Comparison of ENCODE assay signal across 1 cellular context in genomic region chr10:100373298-100374136, GRCh38.
TF ChIP-seq lines count a peak whose summit lies in the region.

No MANE protein-coding gene starts in this region.

TF ChIP-seq in HepG2, 621 proteins besides CTCF, POLR2A, EP300 and RAD21 (continued from another document and continues in another):
- TF ChIP-seq, protein P1, sequence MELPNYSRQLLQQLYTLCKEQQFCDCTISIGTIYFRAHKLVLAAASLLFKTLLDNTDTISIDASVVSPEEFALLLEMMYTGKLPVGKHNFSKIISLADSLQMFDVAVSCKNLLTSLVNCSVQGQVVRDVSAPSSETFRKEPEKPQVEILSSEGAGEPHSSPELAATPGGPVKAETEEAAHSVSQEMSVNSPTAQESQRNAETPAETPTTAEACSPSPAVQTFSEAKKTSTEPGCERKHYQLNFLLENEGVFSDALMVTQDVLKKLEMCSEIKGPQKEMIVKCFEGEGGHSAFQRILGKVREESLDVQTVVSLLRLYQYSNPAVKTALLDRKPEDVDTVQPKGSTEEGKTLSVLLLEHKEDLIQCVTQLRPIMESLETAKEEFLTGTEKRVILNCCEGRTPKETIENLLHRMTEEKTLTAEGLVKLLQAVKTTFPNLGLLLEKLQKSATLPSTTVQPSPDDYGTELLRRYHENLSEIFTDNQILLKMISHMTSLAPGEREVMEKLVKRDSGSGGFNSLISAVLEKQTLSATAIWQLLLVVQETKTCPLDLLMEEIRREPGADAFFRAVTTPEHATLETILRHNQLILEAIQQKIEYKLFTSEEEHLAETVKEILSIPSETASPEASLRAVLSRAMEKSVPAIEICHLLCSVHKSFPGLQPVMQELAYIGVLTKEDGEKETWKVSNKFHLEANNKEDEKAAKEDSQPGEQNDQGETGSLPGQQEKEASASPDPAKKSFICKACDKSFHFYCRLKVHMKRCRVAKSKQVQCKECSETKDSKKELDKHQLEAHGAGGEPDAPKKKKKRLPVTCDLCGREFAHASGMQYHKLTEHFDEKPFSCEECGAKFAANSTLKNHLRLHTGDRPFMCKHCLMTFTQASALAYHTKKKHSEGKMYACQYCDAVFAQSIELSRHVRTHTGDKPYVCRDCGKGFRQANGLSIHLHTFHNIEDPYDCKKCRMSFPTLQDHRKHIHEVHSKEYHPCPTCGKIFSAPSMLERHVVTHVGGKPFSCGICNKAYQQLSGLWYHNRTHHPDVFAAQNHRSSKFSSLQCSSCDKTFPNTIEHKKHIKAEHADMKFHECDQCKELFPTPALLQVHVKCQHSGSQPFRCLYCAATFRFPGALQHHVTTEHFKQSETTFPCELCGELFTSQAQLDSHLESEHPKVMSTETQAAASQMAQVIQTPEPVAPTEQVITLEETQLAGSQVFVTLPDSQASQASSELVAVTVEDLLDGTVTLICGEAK (IDR thresholded peaks at IDR 0.05) = no peak
- TF ChIP-seq, protein P1 (CRISPR knock-in tag; IDR thresholded peaks at IDR 0.05) = no peak
- TF ChIP-seq, protein P2, sequence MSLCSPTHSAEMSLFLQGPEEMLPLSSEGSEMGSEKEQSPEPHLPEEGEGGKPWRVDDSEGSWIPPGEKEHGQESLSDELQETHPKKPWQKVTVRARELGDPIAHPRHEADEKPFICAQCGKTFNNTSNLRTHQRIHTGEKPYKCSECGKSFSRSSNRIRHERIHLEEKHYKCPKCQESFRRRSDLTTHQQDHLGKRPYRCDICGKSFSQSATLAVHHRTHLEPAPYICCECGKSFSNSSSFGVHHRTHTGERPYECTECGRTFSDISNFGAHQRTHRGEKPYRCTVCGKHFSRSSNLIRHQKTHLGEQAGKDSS (CRISPR knock-in tag; IDR thresholded peaks at IDR 0.05; ENCODE audit: borderline replicate concordance, low read depth) = peak; percentile 92
- TF ChIP-seq NFE2 (CRISPR knock-in tag; IDR thresholded peaks at IDR 0.05) (no peak), ZNF512B (CRISPR knock-in tag; IDR thresholded peaks at IDR 0.05; ENCODE audit: borderline replicate concordance) (no peak), SMYD3 (CRISPR knock-in tag; IDR thresholded peaks at IDR 0.05) (no peak), ZFP37 (CRISPR knock-in tag; IDR thresholded peaks at IDR 0.05; ENCODE audit: borderline replicate concordance) (no peak; the same call in 1 of the 2 replicates), HES4 (CRISPR knock-in tag; IDR thresholded peaks at IDR 0.05; ENCODE audit: borderline replicate concordance) (0 out of 2 replicates have a peak, but pooled peaks have one; percentile 70), ZNF180 (CRISPR knock-in tag; IDR thresholded peaks at IDR 0.05; ENCODE audit: borderline replicate concordance, low read depth) (no peak), ZNF572 (CRISPR knock-in tag; IDR thresholded peaks at IDR 0.05) (no peak), RARG (CRISPR knock-in tag; IDR thresholded peaks at IDR 0.05; ENCODE audit: low read depth) (peak; percentile 12; the same call in 1 of the 2 replicates), XBP1 (CRISPR knock-in tag; IDR thresholded peaks at IDR 0.05) (0 out of 2 replicates have a peak, but pooled peaks have one; percentile 21), HOXD1 (CRISPR knock-in tag; IDR thresholded peaks at IDR 0.05) (no peak), ZNF335 (CRISPR knock-in tag; IDR thresholded peaks at IDR 0.05) (no peak), TRIM24 (CRISPR knock-in tag; IDR thresholded peaks at IDR 0.05) (no peak), ZNF446 (CRISPR knock-in tag; IDR thresholded peaks at IDR 0.05) (no peak; the same call in 1 of the 2 replicates), YEATS2 (CRISPR knock-in tag; IDR thresholded peaks at IDR 0.05; ENCODE audit: borderline replicate concordance) (peak; percentile 44; the same call in 1 of the 2 replicates), THYN1 (CRISPR knock-in tag; IDR thresholded peaks at IDR 0.05; ENCODE audit: borderline replicate concordance, low read depth) (peak; percentile 67; the same call in 1 of the 2 replicates), ZNF484 (CRISPR knock-in tag; IDR thresholded peaks at IDR 0.05; ENCODE audit: borderline replicate concordance, low read depth) (no peak), GMEB2 (CRISPR knock-in tag; IDR thresholded peaks at IDR 0.05; ENCODE audit: low read depth) (0 out of 2 replicates have a peak, but pooled peaks have one; percentile 31), SRY (CRISPR knock-in tag; IDR thresholded peaks at IDR 0.05) (no peak), NFYC (CRISPR knock-in tag; IDR thresholded peaks at IDR 0.05) (peak; percentile 95), ATF5 (CRISPR knock-in tag; IDR thresholded peaks at IDR 0.05; ENCODE audit: low read depth) (no peak), ZNF382 (CRISPR knock-in tag; IDR thresholded peaks at IDR 0.05; ENCODE audit: borderline replicate concordance) (no peak), MTF1 (CRISPR knock-in tag; IDR thresholded peaks at IDR 0.05) (no peak), KDM6A (CRISPR knock-in tag; IDR thresholded peaks at IDR 0.05; ENCODE audit: low read depth) (0 out of 2 replicates have a peak, but pooled peaks have one; percentile 30), ZNF441 (CRISPR knock-in tag; IDR thresholded peaks at IDR 0.05; ENCODE audit: borderline replicate concordance) (peak; percentile 9; the same call in 1 of the 2 replicates), SRSF9 (IDR thresholded peaks at IDR 0.05; ENCODE audit: borderline replicate concordance, insufficient read depth, low read depth, low read length, poor library complexity, severe bottlenecking) (no peak), RBM39 (IDR thresholded peaks at IDR 0.05; ENCODE audit: low read depth, low read length, poor library complexity, severe bottlenecking) (peak; percentile 82), ZFP36L2 (CRISPR knock-in tag; IDR thresholded peaks at IDR 0.05) (no peak), JARID2 (CRISPR knock-in tag; IDR thresholded peaks at IDR 0.05; ENCODE audit: insufficient replicate concordance) (no peak), ZNF3 (CRISPR knock-in tag; IDR thresholded peaks at IDR 0.05) (peak; percentile 19; the same call in 1 of the 2 replicates), ZSCAN29 (CRISPR knock-in tag; conservative IDR thresholded peaks at IDR 0.05) (peak; percentile 71; the same call in 1 of the 2 replicates), SYNCRIP (IDR thresholded peaks at IDR 0.05; ENCODE audit: insufficient read depth, low read depth, low read length) (no peak), BCL6 (CRISPR knock-in tag; IDR thresholded peaks at IDR 0.05) (peak; percentile 67; the same call in 1 of the 2 replicates), CCDC6 (CRISPR knock-in tag; IDR thresholded peaks at IDR 0.05) (peak; percentile 18; the same call in 1 of the 2 replicates), CBX1 (IDR thresholded peaks at IDR 0.05; ENCODE audit: low read depth) (no peak), E2F2 (CRISPR knock-in tag; IDR thresholded peaks at IDR 0.05; ENCODE audit: borderline replicate concordance) (no peak)
- TF ChIP-seq, protein P3, sequence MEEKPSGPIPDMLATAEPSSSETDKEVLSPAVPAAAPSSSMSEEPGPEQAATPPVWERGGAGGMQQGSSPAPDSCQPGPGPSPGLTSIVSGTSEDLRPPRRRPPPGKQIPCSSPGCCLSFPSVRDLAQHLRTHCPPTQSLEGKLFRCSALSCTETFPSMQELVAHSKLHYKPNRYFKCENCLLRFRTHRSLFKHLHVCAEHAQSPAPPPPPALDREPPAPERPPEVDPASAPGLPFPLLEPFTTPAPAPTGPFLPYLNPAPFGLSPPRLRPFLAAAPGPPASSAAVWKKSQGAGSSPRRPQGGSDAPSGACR (CRISPR knock-in tag; IDR thresholded peaks at IDR 0.05) = peak; percentile 69; the same call in 1 of the 2 replicates
- TF ChIP-seq, protein P4, sequence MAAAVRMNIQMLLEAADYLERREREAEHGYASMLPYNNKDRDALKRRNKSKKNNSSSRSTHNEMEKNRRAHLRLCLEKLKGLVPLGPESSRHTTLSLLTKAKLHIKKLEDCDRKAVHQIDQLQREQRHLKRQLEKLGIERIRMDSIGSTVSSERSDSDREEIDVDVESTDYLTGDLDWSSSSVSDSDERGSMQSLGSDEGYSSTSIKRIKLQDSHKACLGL (CRISPR knock-in tag; IDR thresholded peaks at IDR 0.05) = peak; percentile 44; the same call in 1 of the 2 replicates
- TF ChIP-seq, protein P5, sequence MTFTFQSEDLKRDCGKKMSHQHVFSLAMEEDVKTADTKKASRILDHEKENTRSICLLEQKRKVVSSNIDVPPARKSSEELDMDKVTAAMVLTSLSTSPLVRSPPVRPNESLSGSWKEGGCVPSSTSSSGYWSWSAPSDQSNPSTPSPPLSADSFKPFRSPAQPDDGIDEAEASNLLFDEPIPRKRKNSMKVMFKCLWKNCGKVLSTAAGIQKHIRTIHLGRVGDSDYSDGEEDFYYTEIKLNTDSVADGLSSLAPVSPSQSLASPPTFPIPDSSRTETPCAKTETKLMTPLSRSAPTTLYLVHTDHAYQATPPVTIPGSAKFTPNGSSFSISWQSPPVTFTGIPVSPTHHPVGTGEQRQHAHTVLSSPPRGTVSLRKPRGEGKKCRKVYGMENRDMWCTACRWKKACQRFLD (CRISPR knock-in tag; IDR thresholded peaks at IDR 0.05; ENCODE audit: borderline replicate concordance) = peak; percentile 19; the same call in 1 of the 2 replicates
- TF ChIP-seq, protein P6, sequence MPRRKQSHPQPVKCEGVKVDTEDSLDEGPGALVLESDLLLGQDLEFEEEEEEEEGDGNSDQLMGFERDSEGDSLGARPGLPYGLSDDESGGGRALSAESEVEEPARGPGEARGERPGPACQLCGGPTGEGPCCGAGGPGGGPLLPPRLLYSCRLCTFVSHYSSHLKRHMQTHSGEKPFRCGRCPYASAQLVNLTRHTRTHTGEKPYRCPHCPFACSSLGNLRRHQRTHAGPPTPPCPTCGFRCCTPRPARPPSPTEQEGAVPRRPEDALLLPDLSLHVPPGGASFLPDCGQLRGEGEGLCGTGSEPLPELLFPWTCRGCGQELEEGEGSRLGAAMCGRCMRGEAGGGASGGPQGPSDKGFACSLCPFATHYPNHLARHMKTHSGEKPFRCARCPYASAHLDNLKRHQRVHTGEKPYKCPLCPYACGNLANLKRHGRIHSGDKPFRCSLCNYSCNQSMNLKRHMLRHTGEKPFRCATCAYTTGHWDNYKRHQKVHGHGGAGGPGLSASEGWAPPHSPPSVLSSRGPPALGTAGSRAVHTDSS (CRISPR knock-in tag; conservative IDR thresholded peaks at IDR 0.05) = no peak
